Comparison of ENCODE assay signal across 2 cellular contexts in genomic region chr19:56116606-56117005, GRCh38.
TF ChIP-seq lines count a peak whose summit lies in the region.

No MANE protein-coding gene starts in this region.

TF ChIP-seq in GM23338, 12 proteins besides CTCF, POLR2A, EP300 and RAD21:
- no peak for TF ChIP-seq EZH2phosphoT487 (IDR thresholded peaks at IDR 0.05; ENCODE audit: unreplicated experiment)
- no peak for TF ChIP-seq EZH2 (IDR thresholded peaks at IDR 0.05; ENCODE audit: low read depth, unreplicated experiment)
- no peak for TF ChIP-seq ETS1 (IDR thresholded peaks at IDR 0.05)
- TF ChIP-seq ZNF114 (CRISPR knock-in tag; IDR thresholded peaks at IDR 0.05), result no peak
- no peak for TF ChIP-seq POLR2AphosphoS5 (IDR thresholded peaks at IDR 0.05; ENCODE audit: low read depth)
- TF ChIP-seq CREB1 (CRISPR knock-in tag; IDR thresholded peaks at IDR 0.05; ENCODE audit: low read depth), result no peak
- no peak for TF ChIP-seq ZNF462 (CRISPR knock-in tag; IDR thresholded peaks at IDR 0.05)

TF ChIP-seq in K562, 482 proteins besides CTCF, POLR2A, EP300 and RAD21:
- TF ChIP-seq SIN3B (IDR thresholded peaks at IDR 0.05; ENCODE audit: low read depth), result no peak
- TF ChIP-seq SPI1 (IDR thresholded peaks at IDR 0.05; ENCODE audit: borderline replicate concordance, low read depth, low read length), result no peak
- no peak for TF ChIP-seq TBL1XR1 (IDR thresholded peaks at IDR 0.05; ENCODE audit: low read length in 2 of 2)
- TF ChIP-seq EHMT2 (IDR thresholded peaks at IDR 0.05), result no peak
- peak; percentile 15; the same call in 1 of the 2 replicates for TF ChIP-seq BCOR (IDR thresholded peaks at IDR 0.05)
- no peak for TF ChIP-seq TCF7L2 (IDR thresholded peaks at IDR 0.05; ENCODE audit: low read depth, low read length)
- peak; percentile 74 for TF ChIP-seq ZFP36 (IDR thresholded peaks at IDR 0.05; ENCODE audit: low read depth, low read length, partially characterized antibody)
- TF ChIP-seq SIN3A (IDR thresholded peaks at IDR 0.05; ENCODE audit: borderline replicate concordance in 2 of 2, control insufficient read depth in 1 of 2, low read depth in 2 of 2, low read length in 2 of 2), result no peak
